In genomic region chrX:8758706-8759105, GRCh38 we compare ENCODE assay signal across 17 cellular contexts. TPM values are rescaled to one million over a fixed set of nuclear protein-coding genes. Genes with fewer than 3 reads are reported as not detected.
"Had no signal": no experiment of that assay in that cellular context is flagged by ENCODE, and none has a peak within 500 bp of the region (broad histone marks: within the 10 kb centered on the region; RNA-seq: fewer than 3 reads in every experiment).

No MANE protein-coding gene starts in this region.

RNA-seq across cellular contexts. Expression of gene ANOS1, which starts 26.8 kb away (rescaled TPM):
- total RNA-seq: naive thymus-derived CD8-positive, alpha-beta T cell had no signal
- polyA plus RNA-seq: naive thymus-derived CD8-positive, alpha-beta T cell had no signal

RNA-seq across cellular contexts. Expression of gene FAM9A, which starts 42.5 kb away (rescaled TPM):
- total RNA-seq: chondrocyte; dorsolateral prefrontal cortex; esophagus mucosa; frontal cortex; glomerular endothelial cell; heart left ventricle; lung microvascular endothelial cell; mucosa of descending colon; naive thymus-derived CD8-positive, alpha-beta T cell; neural crest cell; ovary; progenitor cell of endocrine pancreas; right cardiac atrium; smooth muscle cell; urinary bladder had no signal
- polyA plus RNA-seq: heart left ventricle; liver; naive thymus-derived CD8-positive, alpha-beta T cell; ovary; right cardiac atrium; smooth muscle cell; thymus; urinary bladder had no signal
